ENCODE assay signal across 8 cellular contexts in genomic region chr6:5995705-5996686, GRCh38. TPM values are rescaled to one million over a fixed set of nuclear protein-coding genes. Genes with fewer than 3 reads are reported as not detected.
DNase-seq lines count a peak whose midpoint lies in the region; ATAC-seq and TF ChIP-seq lines count a peak whose summit lies in the region.

No MANE protein-coding gene starts in this region.

- H4K8ac ChIP-seq in H9 (replicated peaks; ENCODE audit: insufficient read length, low read depth, low read length): no peak overlapping the region

- no peak overlapping the region for H2AFZ ChIP-seq in H9 (ENCODE audit: low read length)

- H3K23me2 ChIP-seq in H9 (ENCODE audit: insufficient read length, low read depth, low read length, poor library complexity, severe bottlenecking): peaks cover 22% of the 10 kb centered on the region

- peak in 1 of 4 donors; percentile 46 for TF ChIP-seq POLR2A in upper lobe of left lung (IDR thresholded peaks at IDR 0.05)

- H3K4me1 ChIP-seq in H9 (ENCODE audit: insufficient read depth, low read length): no peaks in the 10 kb centered on the region
- peaks cover 27% of the 10 kb centered on the region for H3K4me1 ChIP-seq in SJSA1 (replicated peaks)
- H3K4me1 ChIP-seq in mesodermal cell (ENCODE audit: control insufficient read depth, insufficient read depth, low read length, poor library complexity, severe bottlenecking): peaks cover 12% of the 10 kb centered on the region
- H3K4me1 ChIP-seq in upper lobe of left lung: peaks cover 41 to 54% (median 45%) of the 10 kb centered on the region in 4 donors

- peak overlapping the region; percentile 71 for H3K4me2 ChIP-seq in H9 (ENCODE audit: insufficient read depth, insufficient read length, low read length)

- no peak overlapping the region for H3K14ac ChIP-seq in H9 (ENCODE audit: insufficient read depth, low read length)

- TF ChIP-seq CTCF in AG09309 (IDR thresholded peaks at IDR 0.05; ENCODE audit: control insufficient read depth, insufficient read depth, low read depth, low read length, missing control alignments) (peak; percentile 43), H9 (conservative IDR thresholded peaks at IDR 0.05) (peak; percentile 60), upper lobe of left lung (IDR thresholded peaks at IDR 0.05) (peak in 1 of 6 experiments; percentile 14)

- no peaks in the 10 kb centered on the region for H3K79me1 ChIP-seq in H9 (ENCODE audit: insufficient read depth, low read depth, low read length, poor library complexity, severe bottlenecking)

- H3K9me3 ChIP-seq in H9 (ENCODE audit: control insufficient read depth, low read depth, low read length) (no peaks in the 10 kb centered on the region), SJSA1 (replicated peaks) (no peaks in the 10 kb centered on the region), mesodermal cell (ENCODE audit: control insufficient read depth, low read length) (peaks cover 5% of the 10 kb centered on the region), upper lobe of left lung (peaks cover 0 to 6% (median 0%) of the 10 kb centered on the region in 4 donors)

- H3K4me3 ChIP-seq in AG09309 (ENCODE audit: control insufficient read depth, low read depth, low read length): peak overlapping the region; percentile 70
- H3K4me3 ChIP-seq in SJSA1: peak overlapping the region; percentile 47
- peak overlapping the region; percentile 49 for H3K4me3 ChIP-seq in mesodermal cell (ENCODE audit: extremely low read depth, insufficient read depth, low read length, poor library complexity, severe bottlenecking)
- peak overlapping the region; percentile 36 to 69 (median 62) for H3K4me3 ChIP-seq in upper lobe of left lung

- peak; percentile 25 for ATAC-seq in effector memory CD8-positive, alpha-beta T cell (replicated peaks)
- ATAC-seq in upper lobe of left lung (ENCODE audit: low FRiP score in 2 of 2) (peak; percentile 61 to 82), HG02852 (IDR thresholded peaks at IDR 0.05; ENCODE audit: unreplicated experiment) (no peak)

- no peaks in the 10 kb centered on the region for H4K20me1 ChIP-seq in H9 (ENCODE audit: control insufficient read depth, insufficient read depth, insufficient read length)

- no peak overlapping the region for H3K23ac ChIP-seq in H9 (ENCODE audit: insufficient read length, low read depth, low read length)

- H4K91ac ChIP-seq in H9 (ENCODE audit: insufficient read length, low read depth, low read length): no peak overlapping the region

- no peak overlapping the region for H2BK5ac ChIP-seq in H9 (ENCODE audit: insufficient read length, low read length)

- no peak overlapping the region for H3T11ph ChIP-seq in H9 (ENCODE audit: low read length)

- peaks cover 100% of the 10 kb centered on the region for H3K27me3 Mint-ChIP-seq in H9 (ENCODE audit: low read depth)
- H3K27me3 Mint-ChIP-seq in effector memory CD8-positive, alpha-beta T cell: peaks cover 97 to 99% of the 10 kb centered on the region in 2 donors

- H3K27ac ChIP-seq in H9 (ENCODE audit: insufficient read length, low read depth, low read length) (no peak overlapping the region), SJSA1 (peak overlapping the region; percentile 8), mesodermal cell (ENCODE audit: low read depth, low read length, severe bottlenecking) (no peak overlapping the region), upper lobe of left lung (peak overlapping the region; percentile 61 to 88 (median 80))

- no peak for TF ChIP-seq EP300 in upper lobe of left lung (IDR thresholded peaks at IDR 0.05)

- no peak overlapping the region for H3K56ac ChIP-seq in H9 (ENCODE audit: insufficient read length, low read depth, low read length)

- H3K4me1 Mint-ChIP-seq in H9: peaks cover 49 to 69% of the 10 kb centered on the region in 2 experiments
- peaks cover 42 to 51% of the 10 kb centered on the region in 2 donors for H3K4me1 Mint-ChIP-seq in effector memory CD8-positive, alpha-beta T cell (ENCODE audit: low read depth in 2 of 2)

- no peaks in the 10 kb centered on the region; a peak in 1 of 7 replicates for H3K36me3 Mint-ChIP-seq in H9 (ENCODE audit: insufficient read depth in 1 of 3, low read depth in 3 of 3)
- H3K36me3 Mint-ChIP-seq in effector memory CD8-positive, alpha-beta T cell (ENCODE audit: insufficient read depth): peaks cover 50% of the 10 kb centered on the region

- no peak overlapping the region for H2BK12ac ChIP-seq in H9 (ENCODE audit: insufficient read length, low read depth, low read length)

- H3K27me3 ChIP-seq in H9 (ENCODE audit: insufficient read depth, low read length) (peaks cover 85% of the 10 kb centered on the region), SJSA1 (replicated peaks) (no peaks in the 10 kb centered on the region; the same call in 1 of the 2 replicates), upper lobe of left lung (peaks cover 0 to 74% (median 47%) of the 10 kb centered on the region in 4 donors)

- H2AK5ac ChIP-seq in H9 (ENCODE audit: insufficient read length, low read length): no peak overlapping the region

- no CpG with 5 or more reads among the region's 50 CpGs for WGBS in H9 (ENCODE audit: extremely low coverage, insufficient read length, low lambda C conversion rate)
- WGBS in mesodermal cell (ENCODE audit: insufficient coverage in 2 of 2), 2 experiments: 3 to 7% methylated on average over 18 to 21 of the region's 50 CpGs
- 9 to 13% methylated on average over 24 to 47 of the region's 50 CpGs for WGBS in upper lobe of left lung, 2 donors

- H2BK20ac ChIP-seq in H9 (ENCODE audit: low read depth, low read length, poor library complexity, severe bottlenecking): no peak overlapping the region

- no peak overlapping the region for H3K9ac ChIP-seq in H9 (ENCODE audit: extremely low read depth, insufficient read length, low read length)

- no peak overlapping the region for H3K27ac Mint-ChIP-seq in H9
- H3K27ac Mint-ChIP-seq in effector memory CD8-positive, alpha-beta T cell: peak overlapping the region in 1 of 2 donors; percentile 59

- no peak overlapping the region for H2BK120ac ChIP-seq in H9 (ENCODE audit: low read depth, low read length, poor library complexity, severe bottlenecking)

- no peak overlapping the region for H2BK15ac ChIP-seq in H9 (ENCODE audit: low read depth, low read length)

- no peak overlapping the region for H4K5ac ChIP-seq in H9 (ENCODE audit: insufficient read length, low read depth, low read length)

- H3K18ac ChIP-seq in H9 (ENCODE audit: insufficient read length, low read depth, low read length): no peak overlapping the region

- H3K4ac ChIP-seq in H9 (ENCODE audit: low read depth, low read length): no peak overlapping the region

- H3K9me3 Mint-ChIP-seq in H9: peaks cover 2 to 10% of the 10 kb centered on the region in 2 experiments; a peak in 4 of 5 replicates
- H3K9me3 Mint-ChIP-seq in effector memory CD8-positive, alpha-beta T cell: peaks cover 7 to 9% of the 10 kb centered on the region in 2 donors

- no peaks in the 10 kb centered on the region for H3K79me2 ChIP-seq in H9 (ENCODE audit: insufficient read depth, low read length)

- no peaks in the 10 kb centered on the region for H3K36me3 ChIP-seq in SJSA1
- no peaks in the 10 kb centered on the region for H3K36me3 ChIP-seq in mesodermal cell (ENCODE audit: control insufficient read depth, insufficient read depth, low read length)
- H3K36me3 ChIP-seq in upper lobe of left lung: no peaks in the 10 kb centered on the region

- DNase-seq in AG09309 (ENCODE audit: low read depth): no peak
- DNase-seq in H9: peak; percentile 94
- peak; percentile 62 to 89 for DNase-seq in SJSA1 (ENCODE audit: low read depth in 1 of 2, low spot score in 2 of 2)
- peak in 1 of 3 experiments; percentile 10 for DNase-seq in effector memory CD8-positive, alpha-beta T cell
- DNase-seq in upper lobe of left lung: peak; percentile 63 to 88
- no peak for DNase-seq in NCI-H1105 (lab: John Stamatoyannopoulos, UW)

- peak overlapping the region; percentile 62 to 85 for H3K4me3 Mint-ChIP-seq in H9
- peak overlapping the region; percentile 90 to 91 for H3K4me3 Mint-ChIP-seq in effector memory CD8-positive, alpha-beta T cell

RNA-seq across cellular contexts. Expression of gene NRN1, which starts 10.7 kb away (rescaled TPM):
- total RNA-seq in H9 (2021): not detected in 2 replicates
- total RNA-seq in SJSA1 (2014; rRNA removed; shearing (Covaris generic)): 19.4 and 20.6 TPM in 2 replicates
- polyA plus RNA-seq in mesodermal cell (2013, experiment 1 of 2): 1.7 TPM
- polyA plus RNA-seq in mesodermal cell (2013, experiment 2 of 2): 0.25 TPM
- total RNA-seq in upper lobe of left lung: 10 to 100 TPM in 1 of 6 donors, 1 to 10 TPM in 5; 3.8 to 25.6 (median 5.7) TPM

Comparison
In these comparisons a context has a peak if more than half of its experiments do, and no peak if none do; other contexts are left out.
1. DNase-seq: peak in H9 (single experiment), SJSA1 (2 of 2) and upper lobe of left lung (2 of 2); none in AG09309 (single experiment) and NCI-H1105 (single experiment).
2. H3K27ac ChIP-seq: peak in SJSA1 (single experiment) and upper lobe of left lung (4 of 4); none in H9 (single experiment) and mesodermal cell (single experiment).
3. Peak in every context shown above with its lines, with median percentiles within 50 percentile points of each other: H3K4me3 ChIP-seq.